12 cellular contexts compared by ENCODE assay signal in genomic region chr15:67136802-67137201, GRCh38.
DNase-seq lines count a peak whose midpoint lies in the region; ATAC-seq, FAIRE-seq and TF ChIP-seq lines count a peak whose summit lies in the region.
"Had no signal": no experiment of that assay in that cellular context is flagged by ENCODE, and none has a peak within 500 bp of the region (broad histone marks: within the 10 kb centered on the region; RNA-seq: fewer than 3 reads in every experiment).

No MANE protein-coding gene starts in this region.

- no peak for TF ChIP-seq CTCF in activated B cell treated with CpG ODN at 0.5 μM for 24 hours (IDR thresholded peaks at IDR 0.05)
- TF ChIP-seq CTCF in hepatocyte (IDR thresholded peaks at IDR 0.05; ENCODE audit: poor library complexity): no peak

- peak overlapping the region; percentile 53 for H3K4me3 Mint-ChIP-seq in T-helper 2 cell treated with Interferon-gamma antibody and Interleukin-4, amounts not matched to agents 5 μg/mL and 100 μg/mL, for 36 hours
- H3K4me3 Mint-ChIP-seq in activated B cell treated with CpG ODN at 0.5 μM for 24 hours: no peak overlapping the region
- peak overlapping the region; percentile 7 to 43 for H3K4me3 Mint-ChIP-seq in stimulated activated naive B cell treated with anti-CD40 and anti-IgM and Interleukin-4, amounts not matched to agents 10 μg/mL and 1 μg/mL and 100 μg/mL, for 72 hours
- H3K4me3 Mint-ChIP-seq: dendritic cell treated with granulocyte-macrophage colony-stimulating factor and Interleukin-4, amounts not matched to agents 40 ng/mL and 50 ng/mL, for 4 days had no signal

- POLR2A ChIA-PET in activated B cell treated with CpG ODN at 0.5 μM for 24 hours (lab: Charles Lee): interaction anchor here (0.7 to 1.9 kb wide), 4 partner anchors 15 to 55 kb away, joined by 3 to 8 read pairs (median 7); no protein-coding TSS in a partner anchor

- H3K9me2 ChIP-seq in hepatocyte (replicated peaks; ENCODE audit: insufficient read depth): no peaks in the 10 kb centered on the region

- no peaks in the 10 kb centered on the region for H3K36me3 ChIP-seq in hepatocyte (replicated peaks; ENCODE audit: insufficient read depth, low read depth)

- CTCF ChIA-PET in activated B cell treated with CpG ODN at 0.5 μM for 24 hours (lab: Charles Lee): no interaction called here

- no peak for TF ChIP-seq POLR2A in GM12891 (IDR thresholded peaks at IDR 0.05; ENCODE audit: low read depth, low read length)

- DNase-seq in T-helper 2 cell treated with Interferon-gamma antibody and Interleukin-4, amounts not matched to agents 5 μg/mL and 100 μg/mL, for 36 hours (ENCODE audit: low spot score): no peak
- DNase-seq in T-helper 2 cell (no peak), activated B cell treated with CpG ODN at 0.5 μM for 24 hours (no peak), hepatocyte (ENCODE audit: low spot score) (no peak), CD1c-positive myeloid dendritic cell (ENCODE audit: extremely low spot score) (no peak), GM12891 (ENCODE audit: insufficient read length, low spot score) (no peak)
- DNase-seq in stimulated activated naive B cell treated with anti-CD40 and anti-IgM and Interleukin-4, amounts not matched to agents 10 μg/mL and 1 μg/mL and 100 μg/mL, for 72 hours: no peak
- DNase-seq: 8988T had no signal

- no peak overlapping the region for H3K4me3 ChIP-seq in hepatocyte
- H3K4me3 ChIP-seq: lung had no signal

- ATAC-seq in activated B cell treated with CpG ODN at 0.5 μM for 24 hours (ENCODE audit: low read depth): no peak
- ATAC-seq in stimulated activated naive B cell treated with anti-CD40 and anti-IgM and Interleukin-4, amounts not matched to agents 10 μg/mL and 1 μg/mL and 100 μg/mL, for 72 hours (replicated peaks): no peak
- no peak for ATAC-seq in HG03439 (IDR thresholded peaks at IDR 0.05; ENCODE audit: unreplicated experiment)

- no peaks in the 10 kb centered on the region for H3K9me3 Mint-ChIP-seq in T-helper 2 cell treated with Interferon-gamma antibody and Interleukin-4, amounts not matched to agents 5 μg/mL and 100 μg/mL, for 36 hours
- no peaks in the 10 kb centered on the region for H3K9me3 Mint-ChIP-seq in activated B cell treated with CpG ODN at 0.5 μM for 24 hours
- H3K9me3 Mint-ChIP-seq in stimulated activated naive B cell treated with anti-CD40 and anti-IgM and Interleukin-4, amounts not matched to agents 10 μg/mL and 1 μg/mL and 100 μg/mL, for 72 hours: no peaks in the 10 kb centered on the region
- H3K9me3 Mint-ChIP-seq: dendritic cell treated with granulocyte-macrophage colony-stimulating factor and Interleukin-4, amounts not matched to agents 40 ng/mL and 50 ng/mL, for 4 days had no signal

- no peaks in the 10 kb centered on the region for H3K9me3 ChIP-seq in hepatocyte (ENCODE audit: low read depth)

- FAIRE-seq in GM12891 (lab: Jason Lieb, UNC): no peak
- FAIRE-seq: RCC 7860 had no signal

- H3K36me3 Mint-ChIP-seq in T-helper 2 cell treated with Interferon-gamma antibody and Interleukin-4, amounts not matched to agents 5 μg/mL and 100 μg/mL, for 36 hours (ENCODE audit: low read depth): peaks cover 17% of the 10 kb centered on the region
- H3K36me3 Mint-ChIP-seq in activated B cell treated with CpG ODN at 0.5 μM for 24 hours (ENCODE audit: low read depth): peaks cover 29% of the 10 kb centered on the region
- peaks cover 8 to 16% of the 10 kb centered on the region in 2 donors for H3K36me3 Mint-ChIP-seq in stimulated activated naive B cell treated with anti-CD40 and anti-IgM and Interleukin-4, amounts not matched to agents 10 μg/mL and 1 μg/mL and 100 μg/mL, for 72 hours

- H3K4me2 ChIP-seq in hepatocyte: no peak overlapping the region

- H3K27ac ChIP-seq in hepatocyte: peak overlapping the region; percentile 85

- peaks cover 60% of the 10 kb centered on the region for H3K4me1 ChIP-seq in hepatocyte (ENCODE audit: insufficient read depth)

- H3K27ac Mint-ChIP-seq in T-helper 2 cell treated with Interferon-gamma antibody and Interleukin-4, amounts not matched to agents 5 μg/mL and 100 μg/mL, for 36 hours: peak overlapping the region; percentile 49
- peak overlapping the region; percentile 16 for H3K27ac Mint-ChIP-seq in activated B cell treated with CpG ODN at 0.5 μM for 24 hours
- H3K27ac Mint-ChIP-seq in stimulated activated naive B cell treated with anti-CD40 and anti-IgM and Interleukin-4, amounts not matched to agents 10 μg/mL and 1 μg/mL and 100 μg/mL, for 72 hours: peak overlapping the region; percentile 67
- H3K27ac Mint-ChIP-seq: dendritic cell treated with granulocyte-macrophage colony-stimulating factor and Interleukin-4, amounts not matched to agents 40 ng/mL and 50 ng/mL, for 4 days had no signal

- H3K79me2 ChIP-seq in hepatocyte: peaks cover 93% of the 10 kb centered on the region

- intact Hi-C loops in activated B cell treated with CpG ODN at 0.5 μM for 24 hours (cut with micrococcal nuclease): no loop called here

- H3K27me3 ChIP-seq in hepatocyte: no peaks in the 10 kb centered on the region

- H3K27me3 Mint-ChIP-seq in T-helper 2 cell treated with Interferon-gamma antibody and Interleukin-4, amounts not matched to agents 5 μg/mL and 100 μg/mL, for 36 hours (ENCODE audit: low read depth): no peaks in the 10 kb centered on the region
- no peaks in the 10 kb centered on the region for H3K27me3 Mint-ChIP-seq in activated B cell treated with CpG ODN at 0.5 μM for 24 hours
- no peaks in the 10 kb centered on the region for H3K27me3 Mint-ChIP-seq in stimulated activated naive B cell treated with anti-CD40 and anti-IgM and Interleukin-4, amounts not matched to agents 10 μg/mL and 1 μg/mL and 100 μg/mL, for 72 hours

- 92% methylated on average over 3 of the region's 3 CpGs for WGBS in hepatocyte (ENCODE audit: low lambda C conversion rate, missing lambda C conversion rate)

- H4K20me1 ChIP-seq in hepatocyte (ENCODE audit: insufficient read depth, poor library complexity, severe bottlenecking): peaks cover 42% of the 10 kb centered on the region

- H2AFZ ChIP-seq in hepatocyte: no peak overlapping the region

- H3K4me1 Mint-ChIP-seq in T-helper 2 cell treated with Interferon-gamma antibody and Interleukin-4, amounts not matched to agents 5 μg/mL and 100 μg/mL, for 36 hours (ENCODE audit: low read depth): peaks cover 64% of the 10 kb centered on the region
- peaks cover 98% of the 10 kb centered on the region for H3K4me1 Mint-ChIP-seq in activated B cell treated with CpG ODN at 0.5 μM for 24 hours
- H3K4me1 Mint-ChIP-seq in stimulated activated naive B cell treated with anti-CD40 and anti-IgM and Interleukin-4, amounts not matched to agents 10 μg/mL and 1 μg/mL and 100 μg/mL, for 72 hours: peaks cover 67 to 99% of the 10 kb centered on the region in 2 donors

TF ChIP-seq in GM12891, 5 proteins besides CTCF, POLR2A, EP300 and RAD21:
- TF ChIP-seq POLR2AphosphoS5 (IDR thresholded peaks at IDR 0.05; ENCODE audit: low read depth, low read length) (no peak), SPI1 (IDR thresholded peaks at IDR 0.05; ENCODE audit: low read depth, low read length) (no peak), POU2F2 (IDR thresholded peaks at IDR 0.05; ENCODE audit: low read depth, low read length) (no peak), TAF1 (IDR thresholded peaks at IDR 0.05; ENCODE audit: low read depth, low read length) (no peak), PAX5 (IDR thresholded peaks at IDR 0.05; ENCODE audit: insufficient read depth, low read length, severe bottlenecking) (no peak)

Comparison
In these comparisons a context has a peak if more than half of its experiments do, and no peak if none do; other contexts are left out.
1. H3K27ac Mint-ChIP-seq: peak in every context shown above with its lines; median percentile 67 in stimulated activated naive B cell treated with anti-CD40 and anti-IgM and Interleukin-4, amounts not matched to agents 10 μg/mL and 1 μg/mL and 100 μg/mL, for 72 hours; 49 in T-helper 2 cell treated with Interferon-gamma antibody and Interleukin-4, amounts not matched to agents 5 μg/mL and 100 μg/mL, for 36 hours; 16 in activated B cell treated with CpG ODN at 0.5 μM for 24 hours.